In the genomic region with DNA sequence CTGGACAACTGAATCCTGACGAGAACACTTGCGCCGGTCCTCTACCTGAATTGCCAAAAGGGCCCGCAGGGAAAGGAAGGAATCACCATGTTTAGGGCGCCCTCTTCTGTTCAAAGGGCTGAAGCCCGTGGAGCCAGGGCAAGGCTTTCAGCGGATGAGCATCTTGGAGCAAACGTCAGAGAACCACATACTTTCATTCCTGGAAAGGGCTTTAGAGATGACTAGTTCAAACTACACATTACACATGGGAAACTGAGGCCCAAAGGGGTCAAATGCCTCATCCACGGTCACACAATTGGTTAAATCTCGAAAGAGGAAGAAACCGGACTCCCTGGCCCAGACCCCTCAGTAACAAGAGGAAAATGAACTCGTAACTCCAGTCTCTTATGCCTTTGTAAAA, we compare ENCODE assay signal across 8 cellular contexts. TPM values are rescaled to one million over a fixed set of nuclear protein-coding genes. Genes with fewer than 3 reads are reported as not detected.
DNase-seq lines count a peak whose midpoint lies in the region; ATAC-seq, FAIRE-seq and TF ChIP-seq lines count a peak whose summit lies in the region.

No MANE protein-coding gene starts in this region.

- no peaks in the 10 kb centered on the region for H3K79me2 ChIP-seq in trophoblast cell (ENCODE audit: control insufficient read depth, insufficient read depth, low read length, poor library complexity)

- peak; percentile 77 to 78 for DNase-seq in A549 (ENCODE audit: low read depth in 1 of 2, low spot score in 1 of 2)
- DNase-seq in GM13976 (ENCODE audit: low spot score), result peak; percentile 59
- DNase-seq in LoVo (ENCODE audit: low spot score), result peak; percentile 77
- DNase-seq in RWPE1 (ENCODE audit: low spot score), result peak; percentile 79
- peak; percentile 28 for DNase-seq in activated effector memory CD4-positive, alpha-beta T cell treated with Interleukin-2 at 50 U/mL for 16 hours
- peak; percentile 70 for DNase-seq in globus pallidus (ENCODE audit: low spot score)
- peak; percentile 81 to 96 for DNase-seq in trophoblast cell

- peak; percentile 93 to 95 for TF ChIP-seq RAD21 in A549 (conservative IDR thresholded peaks at IDR 0.05 in 1 of 2, IDR thresholded peaks at IDR 0.05 in 1 of 2)

- H3K79me1 ChIP-seq in trophoblast cell (ENCODE audit: low read length), result peaks cover 2% of the 10 kb centered on the region

- no peak overlapping the region for H4K91ac ChIP-seq in trophoblast cell (ENCODE audit: low read depth, low read length)

- H3K18ac ChIP-seq in trophoblast cell (ENCODE audit: low read length), result no peak overlapping the region

- H4K8ac ChIP-seq in trophoblast cell (ENCODE audit: low read depth, low read length), result no peak overlapping the region

- H3K27ac ChIP-seq in A549 (no peak overlapping the region), RWPE1 (no peak overlapping the region), trophoblast cell (ENCODE audit: low read depth, low read length) (no peak overlapping the region)

- H3K4me3 ChIP-seq in A549, result no peak overlapping the region
- H3K4me3 ChIP-seq in trophoblast cell (ENCODE audit: low read depth, low read length), result no peak overlapping the region

- H3K27me3 ChIP-seq in trophoblast cell (ENCODE audit: insufficient read depth, low read length), result no peaks in the 10 kb centered on the region

- H2AK5ac ChIP-seq in trophoblast cell (ENCODE audit: low read length), result no peak overlapping the region

- H2BK120ac ChIP-seq in trophoblast cell (ENCODE audit: insufficient read depth, low read length, poor library complexity), result no peak overlapping the region

- H3K36me3 ChIP-seq in trophoblast cell (ENCODE audit: control insufficient read depth in 1 of 2, insufficient read depth in 2 of 2, low read length in 2 of 2), result no peaks in the 10 kb centered on the region

- no peak overlapping the region for H3K9ac ChIP-seq in trophoblast cell (ENCODE audit: low read length)

- no peak overlapping the region for H3K23ac ChIP-seq in trophoblast cell (ENCODE audit: low read length)

- H3K4me2 ChIP-seq in A549, result peak overlapping the region; percentile 44
- no peak overlapping the region for H3K4me2 ChIP-seq in trophoblast cell (ENCODE audit: low read length)

- no peak overlapping the region for H3K4ac ChIP-seq in trophoblast cell (ENCODE audit: low read depth, low read length)

- in situ Hi-C loops in GM13976 (cut with MboI; ENCODE audit: low sequenced_read_pairs, unreplicated experiment), result no loop called here

- H2BK12ac ChIP-seq in trophoblast cell (ENCODE audit: low read length), result no peak overlapping the region

- H3K4me1 ChIP-seq in A549 (no peaks in the 10 kb centered on the region), trophoblast cell (ENCODE audit: control insufficient read depth in 1 of 2, insufficient read depth in 2 of 2, low read length in 2 of 2) (no peaks in the 10 kb centered on the region)

- TF ChIP-seq CTCF in A549 (IDR thresholded peaks at IDR 0.05) (peak; percentile 94), GM13976 (IDR thresholded peaks at IDR 0.05; ENCODE audit: borderline replicate concordance, control extremely low read depth, extremely low read depth, insufficient read depth, missing control alignments) (peak; percentile 86), RWPE1 (conservative IDR thresholded peaks at IDR 0.05; ENCODE audit: low read depth) (peak; percentile 95)

- H4K12ac ChIP-seq in trophoblast cell (ENCODE audit: low read depth, low read length), result no peak overlapping the region

- no peaks in the 10 kb centered on the region for H3K9me3 ChIP-seq in A549
- no peaks in the 10 kb centered on the region for H3K9me3 ChIP-seq in trophoblast cell (ENCODE audit: insufficient read depth, low read depth, low read length)

- H2AFZ ChIP-seq in trophoblast cell (ENCODE audit: insufficient read depth, low read length, poor library complexity), result no peak overlapping the region

- TF ChIP-seq POLR2A in A549 (IDR thresholded peaks at IDR 0.05; ENCODE audit: low read length), result no peak

- 18% methylated on average over 12 of the region's 12 CpGs for WGBS in A549 (ENCODE audit: missing lambda C conversion rate)
- WGBS in trophoblast cell (ENCODE audit: extremely low coverage, insufficient coverage, insufficient read length), result no CpG with 5 or more reads among the region's 12 CpGs

- peak; percentile 93 for FAIRE-seq in A549 (lab: Jason Lieb, UNC)

- no peak for TF ChIP-seq EP300 in A549 (IDR thresholded peaks at IDR 0.05)

- no peak overlapping the region for H2BK5ac ChIP-seq in trophoblast cell (ENCODE audit: low read depth, low read length, poor library complexity)

- no peak overlapping the region for H3K14ac ChIP-seq in trophoblast cell (ENCODE audit: low read length)

- POLR2A ChIA-PET in A549 (lab: Yijun Ruan, JAX), result no interaction called here
- POLR2A ChIA-PET in RWPE1 (lab: Yijun Ruan, JAX; ENCODE audit: low non-redundant PET), result no interaction called here

- ATAC-seq in A549 (peak; percentile 97), GM21390 (IDR thresholded peaks at IDR 0.05; ENCODE audit: unreplicated experiment) (no peak)

- CTCF ChIA-PET in A549 (lab: Yijun Ruan, JAX) (interaction anchor here (0.6 to 3.2 kb wide), 37 partner anchors 9 to 773 kb away, joined by 3 to 27 read pairs (median 4); partner anchors contain the start of gene MGME1), RWPE1 (lab: Yijun Ruan, JAX) (interaction anchor here (1.2 kb wide), 1 partner anchor 79 kb away, joined by 6 read pairs; no protein-coding TSS in a partner anchor)

TF ChIP-seq in A549, 52 proteins besides CTCF, POLR2A, EP300 and RAD21:
- TF ChIP-seq SMC3 (IDR thresholded peaks at IDR 0.05) (peak; percentile 88), PHF8 (IDR thresholded peaks at IDR 0.05; ENCODE audit: borderline replicate concordance, low read depth) (no peak)

RNA-seq across cellular contexts. Expression of gene ZNF133, which starts 11.5 kb away (rescaled TPM):
- 11.6 and 16.6 TPM in 2 replicates for polyA plus RNA-seq in A549 (2011; rRNA removed)
- polyA plus RNA-seq in A549 (2012; cell fraction: cytosol; rRNA removed), result 10.3 and 11.2 TPM in 2 replicates
- polyA plus RNA-seq in A549 (2012; cell fraction: nucleus; rRNA removed), result 38.8 and 42.5 TPM in 2 replicates
- polyA plus RNA-seq in A549 (2017; fragmentation: RNase III; extraction: RNeasy Plus Mini Kit Qiagen cat#74134 plus additional on column Dnase treatment), result 9.2 to 11.0 TPM (median 9.8 TPM) in 3 replicates
- polyA minus RNA-seq in A549 (2011; rRNA and poly(A)+ RNA removed), result 25.1 and 30.2 TPM in 2 replicates
- 6.0 and 6.2 TPM in 2 replicates for polyA plus RNA-seq in trophoblast cell (2013)

Comparison
In these comparisons a context has a peak if more than half of its experiments do, and no peak if none do; other contexts are left out.
1. DNase-seq: peak in every context shown above with its lines; median percentile 88 in trophoblast cell; 79 in RWPE1; 78 in A549; 77 in LoVo; 70 in globus pallidus; 59 in GM13976; 28 in activated effector memory CD4-positive, alpha-beta T cell treated with Interleukin-2 at 50 U/mL for 16 hours.